2 cellular contexts compared by ENCODE assay signal in the genomic region with DNA sequence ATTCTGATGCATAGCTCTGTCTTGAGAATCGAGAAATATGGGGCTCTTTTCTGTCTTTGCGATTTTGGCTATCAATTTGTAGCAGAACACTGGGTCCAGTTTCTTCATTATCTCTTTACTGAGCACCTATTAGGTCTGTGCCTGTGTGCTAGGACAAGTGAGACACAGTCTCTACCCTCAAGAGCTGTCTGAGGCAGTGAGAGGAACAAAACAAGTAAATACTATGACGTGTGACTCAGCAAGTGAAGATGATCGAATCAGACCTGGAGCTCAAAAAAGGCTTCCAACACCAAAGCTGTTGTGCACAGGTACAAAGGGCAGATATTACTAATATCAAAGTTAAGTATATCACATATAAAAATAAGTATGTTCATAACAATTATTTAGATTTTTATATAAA.
TF ChIP-seq lines count a peak whose summit lies in the region.

No MANE protein-coding gene starts in this region.

TF ChIP-seq in GM23338, 12 proteins besides CTCF, POLR2A, EP300 and RAD21 (continues in another document):
- no peak for TF ChIP-seq ZNF114 (CRISPR knock-in tag; IDR thresholded peaks at IDR 0.05)
- TF ChIP-seq POLR2AphosphoS5 (IDR thresholded peaks at IDR 0.05; ENCODE audit: low read depth): no peak
- TF ChIP-seq JUNB (IDR thresholded peaks at IDR 0.05; ENCODE audit: unreplicated experiment): no peak
- no peak for TF ChIP-seq STAT1 (IDR thresholded peaks at IDR 0.05; ENCODE audit: unreplicated experiment)
- no peak for TF ChIP-seq NANOG (IDR thresholded peaks at IDR 0.05; ENCODE audit: borderline replicate concordance)
- TF ChIP-seq CREB1 (CRISPR knock-in tag; IDR thresholded peaks at IDR 0.05; ENCODE audit: low read depth): no peak
- TF ChIP-seq, protein P1, sequence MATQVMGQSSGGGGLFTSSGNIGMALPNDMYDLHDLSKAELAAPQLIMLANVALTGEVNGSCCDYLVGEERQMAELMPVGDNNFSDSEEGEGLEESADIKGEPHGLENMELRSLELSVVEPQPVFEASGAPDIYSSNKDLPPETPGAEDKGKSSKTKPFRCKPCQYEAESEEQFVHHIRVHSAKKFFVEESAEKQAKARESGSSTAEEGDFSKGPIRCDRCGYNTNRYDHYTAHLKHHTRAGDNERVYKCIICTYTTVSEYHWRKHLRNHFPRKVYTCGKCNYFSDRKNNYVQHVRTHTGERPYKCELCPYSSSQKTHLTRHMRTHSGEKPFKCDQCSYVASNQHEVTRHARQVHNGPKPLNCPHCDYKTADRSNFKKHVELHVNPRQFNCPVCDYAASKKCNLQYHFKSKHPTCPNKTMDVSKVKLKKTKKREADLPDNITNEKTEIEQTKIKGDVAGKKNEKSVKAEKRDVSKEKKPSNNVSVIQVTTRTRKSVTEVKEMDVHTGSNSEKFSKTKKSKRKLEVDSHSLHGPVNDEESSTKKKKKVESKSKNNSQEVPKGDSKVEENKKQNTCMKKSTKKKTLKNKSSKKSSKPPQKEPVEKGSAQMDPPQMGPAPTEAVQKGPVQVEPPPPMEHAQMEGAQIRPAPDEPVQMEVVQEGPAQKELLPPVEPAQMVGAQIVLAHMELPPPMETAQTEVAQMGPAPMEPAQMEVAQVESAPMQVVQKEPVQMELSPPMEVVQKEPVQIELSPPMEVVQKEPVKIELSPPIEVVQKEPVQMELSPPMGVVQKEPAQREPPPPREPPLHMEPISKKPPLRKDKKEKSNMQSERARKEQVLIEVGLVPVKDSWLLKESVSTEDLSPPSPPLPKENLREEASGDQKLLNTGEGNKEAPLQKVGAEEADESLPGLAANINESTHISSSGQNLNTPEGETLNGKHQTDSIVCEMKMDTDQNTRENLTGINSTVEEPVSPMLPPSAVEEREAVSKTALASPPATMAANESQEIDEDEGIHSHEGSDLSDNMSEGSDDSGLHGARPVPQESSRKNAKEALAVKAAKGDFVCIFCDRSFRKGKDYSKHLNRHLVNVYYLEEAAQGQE (IDR thresholded peaks at IDR 0.05; ENCODE audit: unreplicated experiment): no peak
- TF ChIP-seq ZNF331 (CRISPR knock-in tag; IDR thresholded peaks at IDR 0.05; ENCODE audit: low read depth): no peak
- TF ChIP-seq EZH2 (IDR thresholded peaks at IDR 0.05; ENCODE audit: low read depth, unreplicated experiment): no peak
- TF ChIP-seq EZH2phosphoT487 (IDR thresholded peaks at IDR 0.05; ENCODE audit: unreplicated experiment): no peak
- no peak for TF ChIP-seq ZNF462 (CRISPR knock-in tag; IDR thresholded peaks at IDR 0.05)

TF ChIP-seq in H1, 55 proteins besides CTCF, POLR2A, EP300 and RAD21:
- TF ChIP-seq MAFK (IDR thresholded peaks at IDR 0.05; ENCODE audit: low read depth, low read length) (0 out of 2 replicates have a peak, but pooled peaks have one; percentile 13), CHD1 (IDR thresholded peaks at IDR 0.05; ENCODE audit: low read depth, low read length) (no peak)
TF ChIP-seq in H1: peak in this region for 1.
